ENCODE assay signal across 30 cellular contexts in genomic region chr15:99201410-99202175, GRCh38.
"Had no signal": no experiment of that assay in that cellular context is flagged by ENCODE, and none has a peak within 500 bp of the region (broad histone marks: within the 10 kb centered on the region; RNA-seq: fewer than 3 reads in every experiment).

No MANE protein-coding gene starts in this region.

- H3K4me3 Mint-ChIP-seq: activated CD4-positive, alpha-beta T cell treated with anti-CD3 and anti-CD28 coated beads for 36 hours; activated CD8-positive, alpha-beta T cell treated with anti-CD3 and anti-CD28 coated beads for 36 hours; activated naive CD8-positive, alpha-beta T cell; activated T-cell treated with anti-CD3 and anti-CD28 coated beads, Interleukin-2, amount 50 U/mL, for 4 hours; activated T-helper 17 cell treated with anti-CD3 and anti-CD28 coated beads, Interleukin-2, amount 50 U/mL, for 72 hours; effector memory CD8-positive, alpha-beta T cell had no signal

- H3K9me3 Mint-ChIP-seq: activated CD8-positive, alpha-beta T cell treated with anti-CD3 and anti-CD28 coated beads for 36 hours; activated T-cell treated with anti-CD3 and anti-CD28 coated beads, Interleukin-2, amount 50 U/mL, for 4 hours; activated T-helper 17 cell treated with anti-CD3 and anti-CD28 coated beads, Interleukin-2, amount 50 U/mL, for 72 hours; effector memory CD8-positive, alpha-beta T cell had no signal

- H3K9me3 ChIP-seq: esophagus muscularis mucosa had no signal

- H3K36me3 ChIP-seq: brain microvascular endothelial cell had no signal

- FAIRE-seq: astrocyte, colon, frontal cortex had no signal

- H3K27ac ChIP-seq: brain microvascular endothelial cell had no signal

- H3K4me3 ChIP-seq: esophagus muscularis mucosa had no signal

- ATAC-seq: activated CD4-positive, alpha-beta T cell treated with anti-CD3 and anti-CD28 coated beads for 36 hours; activated CD8-positive, alpha-beta T cell treated with anti-CD3 and anti-CD28 coated beads for 36 hours; activated T-cell treated with anti-CD3 and anti-CD28 coated beads, Interleukin-2, amount 50 U/mL, for 4 hours; activated T-helper 17 cell treated with anti-CD3 and anti-CD28 coated beads, Interleukin-2, amount 50 U/mL, for 72 hours; effector memory CD8-positive, alpha-beta T cell had no signal

- H3K36me3 Mint-ChIP-seq: activated naive CD8-positive, alpha-beta T cell had no signal

- DNase-seq: activated CD4-positive, alpha-beta T cell treated with anti-CD3 and anti-CD28 coated beads for 36 hours; activated CD4-positive, alpha-beta T cell treated with anti-CD3 and anti-CD28 coated beads, Interleukin-2, amount 50 U/mL, for 1 hour; activated CD4-positive, alpha-beta T cell treated with anti-CD3 and anti-CD28 coated beads, Interleukin-2, amount 50 U/mL, for 48 hours; activated CD4-positive, CD25-positive, alpha-beta regulatory T cell; activated CD4-positive, CD25-positive, alpha-beta regulatory T cell treated with anti-CD3 and anti-CD28 coated beads, Interleukin-2, amount 50 U/mL, for 72 hours; activated CD8-positive, alpha-beta memory T cell treated with anti-CD3 and anti-CD28 coated beads for 24 hours; activated CD8-positive, alpha-beta T cell treated with anti-CD3 and anti-CD28 coated beads for 36 hours; activated effector memory CD4-positive, alpha-beta T cell treated with Interleukin-2 at 50 U/mL for 16 hours; activated gamma-delta T cell treated with Interleukin-2 at 50 U/mL for 16 hours; activated naive CD4-positive, alpha-beta T cell treated with anti-CD3 and anti-CD28 coated beads, Interleukin-2, amount 50 U/mL, for 16 hours; activated naive CD4-positive, alpha-beta T cell treated with Interleukin-2 at 50 U/mL for 16 hours; activated T-cell treated with anti-CD3 and anti-CD28 coated beads, Interleukin-2, amount 50 U/mL, for 4 hours; amniotic stem cell; anterior cingulate cortex; brain microvascular endothelial cell; caudate nucleus; cortex of kidney; dermis blood vessel endothelial cell; effector CD4-positive, alpha-beta T cell; effector memory CD8-positive, alpha-beta T cell; erythroblast; foreskin fibroblast; head of caudate nucleus; T-helper 2 cell had no signal

- H3K27ac Mint-ChIP-seq: activated CD4-positive, alpha-beta T cell treated with anti-CD3 and anti-CD28 coated beads for 36 hours; activated CD8-positive, alpha-beta T cell treated with anti-CD3 and anti-CD28 coated beads for 36 hours; activated naive CD8-positive, alpha-beta T cell; activated T-helper 17 cell treated with anti-CD3 and anti-CD28 coated beads, Interleukin-2, amount 50 U/mL, for 72 hours; effector memory CD8-positive, alpha-beta T cell had no signal

- H3K27me3 ChIP-seq: brain microvascular endothelial cell, esophagus muscularis mucosa had no signal

- H3K4me1 Mint-ChIP-seq: activated CD4-positive, alpha-beta T cell treated with anti-CD3 and anti-CD28 coated beads for 36 hours; activated T-helper 17 cell treated with anti-CD3 and anti-CD28 coated beads, Interleukin-2, amount 50 U/mL, for 72 hours had no signal
